In genomic region chr2:46297546-46298271, GRCh38 we compare ENCODE assay signal across 8 cellular contexts. TPM values are rescaled to one million over a fixed set of nuclear protein-coding genes. Genes with fewer than 3 reads are reported as not detected.
DNase-seq lines count a peak whose midpoint lies in the region; ATAC-seq and TF ChIP-seq lines count a peak whose summit lies in the region.

No MANE protein-coding gene starts in this region.

- peaks cover 24% of the 10 kb centered on the region for H3K4me1 Mint-ChIP-seq in activated T-cell treated with anti-CD3 and anti-CD28 coated beads, Interleukin-2, amount 50 U/mL, for 4 hours (ENCODE audit: low read depth)

- H3K4me1 ChIP-seq in neuron (ENCODE audit: insufficient read depth, low read length) (peaks cover 27% of the 10 kb centered on the region), thyroid gland (peaks cover 12 to 13% of the 10 kb centered on the region in 2 donors)

- H3K27me3 ChIP-seq in neuron (ENCODE audit: insufficient read depth, low read length) = peaks cover 63% of the 10 kb centered on the region
- no peaks in the 10 kb centered on the region for H3K27me3 ChIP-seq in thyroid gland

- peak overlapping the region; percentile 84 for H3K4me3 Mint-ChIP-seq in activated T-cell treated with anti-CD3 and anti-CD28 coated beads, Interleukin-2, amount 50 U/mL, for 4 hours

- H3K36me3 ChIP-seq in neuron (ENCODE audit: insufficient read depth, low read length) (no peaks in the 10 kb centered on the region), thyroid gland (peaks cover 0 to 4% of the 10 kb centered on the region in 2 donors)

- peaks cover 51% of the 10 kb centered on the region for H3K27me3 Mint-ChIP-seq in activated T-cell treated with anti-CD3 and anti-CD28 coated beads, Interleukin-2, amount 50 U/mL, for 4 hours (ENCODE audit: low read depth)

- no peaks in the 10 kb centered on the region for H3K9me3 Mint-ChIP-seq in activated T-cell treated with anti-CD3 and anti-CD28 coated beads, Interleukin-2, amount 50 U/mL, for 4 hours

- WGBS in thyroid gland, 2 donors = 1% methylated on average over 53 to 57 of the region's 65 CpGs

- peak overlapping the region; percentile 98 for H3K4me3 ChIP-seq in fibroblast of pulmonary artery (replicated peaks; ENCODE audit: low read depth, low read length)
- H3K4me3 ChIP-seq in neuron (ENCODE audit: low read length) = peak overlapping the region; percentile 48
- peak overlapping the region; percentile 33 to 95 (median 34) for H3K4me3 ChIP-seq in thyroid gland (replicated peaks in 1 of 3)

- in situ Hi-C loops in GM13976 (cut with MboI; ENCODE audit: low sequenced_read_pairs, unreplicated experiment) = no loop called here

- H2AFZ ChIP-seq in neuron (ENCODE audit: low read depth, low read length) = peak overlapping the region; percentile 85

- intact Hi-C loops in thyroid gland (cut with DNase I) = loop anchor here (5.0 kb wide), 2 partner anchors 70 to 235 kb away; no protein-coding TSS in a partner anchor

- peak; percentile 84 to 92 for TF ChIP-seq POLR2A in thyroid gland (IDR thresholded peaks at IDR 0.05)

- no peaks in the 10 kb centered on the region for H3K36me3 Mint-ChIP-seq in activated T-cell treated with anti-CD3 and anti-CD28 coated beads, Interleukin-2, amount 50 U/mL, for 4 hours (ENCODE audit: insufficient read depth)

- DNase-seq in GM13976 (ENCODE audit: low spot score) = peak; percentile 69
- DNase-seq in NCI-H510A (lab: John Stamatoyannopoulos, UW) = peak; percentile 53
- peak; percentile 82 for DNase-seq in activated T-cell treated with anti-CD3 and anti-CD28 coated beads, Interleukin-2, amount 50 U/mL, for 4 hours
- DNase-seq in fibroblast of pulmonary artery (ENCODE audit: low read depth) = peak; percentile 40
- DNase-seq in thyroid gland = peak; percentile 91 to 92

- no peaks in the 10 kb centered on the region for H3K9me3 ChIP-seq in neuron (ENCODE audit: low read length)
- no peaks in the 10 kb centered on the region for H3K9me3 ChIP-seq in thyroid gland

- peak; percentile 30 for ATAC-seq in HG02759 (IDR thresholded peaks at IDR 0.05; ENCODE audit: unreplicated experiment)
- ATAC-seq in activated T-cell treated with anti-CD3 and anti-CD28 coated beads, Interleukin-2, amount 50 U/mL, for 4 hours = peak; percentile 23 to 28
- ATAC-seq in GM18858 (IDR thresholded peaks at IDR 0.05; ENCODE audit: unreplicated experiment) = no peak

- peak overlapping the region; percentile 77 to 98 (median 93) for H3K27ac ChIP-seq in thyroid gland

- TF ChIP-seq CTCF in GM13976 (IDR thresholded peaks at IDR 0.05; ENCODE audit: borderline replicate concordance, control extremely low read depth, extremely low read depth, insufficient read depth, missing control alignments) (peak; percentile 18), fibroblast of pulmonary artery (IDR thresholded peaks at IDR 0.05; ENCODE audit: low read length, missing control alignments) (no peak), thyroid gland (IDR thresholded peaks at IDR 0.05) (peak in 1 of 6 experiments; percentile 11)

RNA-seq across cellular contexts. Expression of gene EPAS1, which starts 0.5 kb away (rescaled TPM):
- 10 to 100 TPM in 1 of 3 donors, 1 to 10 TPM in 2; 7.0 to 15.5 (median 7.0) TPM for total RNA-seq in activated T-cell treated with anti-CD3 and anti-CD28 coated beads, Interleukin-2, amount 50 U/mL, for 4 hours
- total RNA-seq in thyroid gland = 100 to 1,000 TPM; 124 to 563 (median 182) TPM

Comparison
In these comparisons a context has a peak if more than half of its experiments do, and no peak if none do; other contexts are left out.
1. DNase-seq: peak in every context shown above with its lines; median percentile 92 in thyroid gland; 82 in activated T-cell treated with anti-CD3 and anti-CD28 coated beads, Interleukin-2, amount 50 U/mL, for 4 hours; 69 in GM13976; 53 in NCI-H510A; 40 in fibroblast of pulmonary artery.
2. H3K4me3 ChIP-seq: peak in every context shown above with its lines; median percentile 98 in fibroblast of pulmonary artery; 48 in neuron; 34 in thyroid gland.
3. RNA of gene EPAS1, which starts 0.5 kb away (total RNA-seq): 124 to 563 TPM in thyroid gland; 7.0 to 15.5 TPM in activated T-cell treated with anti-CD3 and anti-CD28 coated beads, Interleukin-2, amount 50 U/mL, for 4 hours; every median in the first group is over 4 times any median in the second.